13 cellular contexts compared by ENCODE assay signal in genomic region chr20:9319687-9320384, GRCh38.
DNase-seq lines count a peak whose midpoint lies in the region; ATAC-seq and TF ChIP-seq lines count a peak whose summit lies in the region.
"Had no signal": no experiment of that assay in that cellular context is flagged by ENCODE, and none has a peak within 500 bp of the region (broad histone marks: within the 10 kb centered on the region; RNA-seq: fewer than 3 reads in every experiment).

No MANE protein-coding gene starts in this region.

- no peaks in the 10 kb centered on the region for H3K9me3 Mint-ChIP-seq in CD8-positive, alpha-beta T cell
- H3K9me3 Mint-ChIP-seq in activated B cell treated with CpG ODN at 0.5 μM for 24 hours = no peaks in the 10 kb centered on the region
- no peaks in the 10 kb centered on the region for H3K9me3 Mint-ChIP-seq in natural killer cell treated with Interleukin-12 subunit alpha and Interleukin-12 subunit beta and Interleukin-15 and Interleukin-18, amount 100 ng/mL, for 72 hours
- H3K9me3 Mint-ChIP-seq: activated naive CD8-positive, alpha-beta T cell treated with anti-CD3 and anti-CD28 coated beads, Interleukin-2, amount 10 ng/mL, durations not matched to agents 7 days and 5 days had no signal

- H2AFZ ChIP-seq in MM.1S (ENCODE audit: low read length) = peak overlapping the region; percentile 19

- no peak overlapping the region for H3K27ac ChIP-seq in CD8-positive, alpha-beta T cell (ENCODE audit: low read depth, low read length)
- H3K27ac ChIP-seq in MM.1S (ENCODE audit: low read length) = no peak overlapping the region

- H3K9me2 ChIP-seq in MM.1S (replicated peaks; ENCODE audit: insufficient read depth, low read length) = no peaks in the 10 kb centered on the region

- no peak overlapping the region for H3K4me3 ChIP-seq in CD8-positive, alpha-beta T cell (ENCODE audit: low read depth, low read length)
- no peak overlapping the region; the same call in 1 of the 2 replicates for H3K4me3 ChIP-seq in MM.1S (ENCODE audit: low read length)

- in situ Hi-C loops in GM13977 (cut with MboI; ENCODE audit: low pct_unique_long_range_greater_than_20kb, low sequenced_read_pairs, unreplicated experiment) = no loop called here

- TF ChIP-seq CTCF in CD8-positive, alpha-beta T cell (IDR thresholded peaks at IDR 0.05) = no peak
- TF ChIP-seq CTCF in MM.1S (IDR thresholded peaks at IDR 0.05; ENCODE audit: low read length) (no peak), activated B cell treated with CpG ODN at 0.5 μM for 24 hours (IDR thresholded peaks at IDR 0.05) (no peak), GM13977 (IDR thresholded peaks at IDR 0.05; ENCODE audit: extremely low read depth, insufficient read depth, missing control alignments) (no peak)

- no peak overlapping the region for H3K9ac ChIP-seq in MM.1S (ENCODE audit: low read length)

- no peaks in the 10 kb centered on the region for H3K27me3 Mint-ChIP-seq in CD8-positive, alpha-beta T cell (ENCODE audit: low read depth)
- H3K27me3 Mint-ChIP-seq in activated B cell treated with CpG ODN at 0.5 μM for 24 hours = no peaks in the 10 kb centered on the region
- no peaks in the 10 kb centered on the region for H3K27me3 Mint-ChIP-seq in natural killer cell treated with Interleukin-12 subunit alpha and Interleukin-12 subunit beta and Interleukin-15 and Interleukin-18, amount 100 ng/mL, for 72 hours
- H3K27me3 Mint-ChIP-seq: activated CD4-positive, alpha-beta memory T cell treated with anti-CD3 and anti-CD28 coated beads for 36 hours; activated naive CD8-positive, alpha-beta T cell treated with anti-CD3 and anti-CD28 coated beads, Interleukin-2, amount 10 ng/mL, durations not matched to agents 7 days and 5 days; T-helper 17 cell had no signal

- POLR2A ChIA-PET in CD8-positive, alpha-beta T cell (lab: Charles Lee) = no interaction called here
- POLR2A ChIA-PET in activated B cell treated with CpG ODN at 0.5 μM for 24 hours (lab: Charles Lee) = no interaction called here

- ATAC-seq in CD8-positive, alpha-beta T cell = no peak
- no peak for ATAC-seq in activated B cell treated with CpG ODN at 0.5 μM for 24 hours (ENCODE audit: low read depth)
- peak in 1 of 2 donors; percentile 52 for ATAC-seq in natural killer cell treated with Interleukin-12 subunit alpha and Interleukin-12 subunit beta and Interleukin-15 and Interleukin-18, amount 100 ng/mL, for 72 hours
- no peak for ATAC-seq in HG02885 (IDR thresholded peaks at IDR 0.05; ENCODE audit: poor library complexity, unreplicated experiment)
- ATAC-seq: sciatic nerve, T-helper 17 cell had no signal

- no peaks in the 10 kb centered on the region for H3K36me3 ChIP-seq in CD8-positive, alpha-beta T cell (ENCODE audit: insufficient read depth, low read length)
- no peaks in the 10 kb centered on the region for H3K36me3 ChIP-seq in MM.1S (replicated peaks; ENCODE audit: insufficient read depth, low read length)

- no peaks in the 10 kb centered on the region for H3F3A ChIP-seq in MM.1S (ENCODE audit: insufficient read depth, low read length)

- no peaks in the 10 kb centered on the region for H4K20me1 ChIP-seq in MM.1S (ENCODE audit: insufficient read depth, low read length)

- peaks cover 7% of the 10 kb centered on the region for H3K4me1 Mint-ChIP-seq in CD8-positive, alpha-beta T cell (ENCODE audit: low read depth)
- H3K4me1 Mint-ChIP-seq in activated B cell treated with CpG ODN at 0.5 μM for 24 hours = peaks cover 10% of the 10 kb centered on the region
- H3K4me1 Mint-ChIP-seq in natural killer cell treated with Interleukin-12 subunit alpha and Interleukin-12 subunit beta and Interleukin-15 and Interleukin-18, amount 100 ng/mL, for 72 hours (ENCODE audit: low read depth in 2 of 2) = peaks cover 0 to 15% of the 10 kb centered on the region in 2 donors
- H3K4me1 Mint-ChIP-seq: activated naive CD8-positive, alpha-beta T cell treated with anti-CD3 and anti-CD28 coated beads, Interleukin-2, amount 10 ng/mL, durations not matched to agents 7 days and 5 days; T-helper 17 cell had no signal

- no peak for DNase-seq in CD8-positive, alpha-beta T cell
- no peak for DNase-seq in MM.1S
- no peak for DNase-seq in activated B cell treated with CpG ODN at 0.5 μM for 24 hours
- DNase-seq in natural killer cell treated with Interleukin-12 subunit alpha and Interleukin-12 subunit beta and Interleukin-15 and Interleukin-18, amount 100 ng/mL, for 72 hours (ENCODE audit: low spot score) = no peak
- DNase-seq in GM13977 (ENCODE audit: low spot score) = no peak
- no peak for DNase-seq in NCI-H146 treated with DMSO at 0.1 percent for 48 hours (lab: John Stamatoyannopoulos, UW; ENCODE audit: unreplicated experiment)
- DNase-seq: activated CD4-positive, alpha-beta memory T cell treated with anti-CD3 and anti-CD28 coated beads for 36 hours; activated naive CD8-positive, alpha-beta T cell treated with anti-CD3 and anti-CD28 coated beads, Interleukin-2, amount 10 ng/mL, durations not matched to agents 7 days and 5 days; GOT3; NCI-H1694 treated with DMSO at 0.1 percent for 48 hours; T-helper 17 cell had no signal

- CTCF ChIA-PET in CD8-positive, alpha-beta T cell (lab: Charles Lee) = no interaction called here
- CTCF ChIA-PET in activated B cell treated with CpG ODN at 0.5 μM for 24 hours (lab: Charles Lee) = no interaction called here

- no peaks in the 10 kb centered on the region for H3K4me1 ChIP-seq in CD8-positive, alpha-beta T cell (ENCODE audit: insufficient read depth, low read length)
- no peaks in the 10 kb centered on the region for H3K4me1 ChIP-seq in MM.1S (ENCODE audit: low read length)

- H3K27ac Mint-ChIP-seq in CD8-positive, alpha-beta T cell = peak overlapping the region; percentile 4
- no peak overlapping the region for H3K27ac Mint-ChIP-seq in activated B cell treated with CpG ODN at 0.5 μM for 24 hours
- peak overlapping the region in 1 of 2 donors; percentile 81 for H3K27ac Mint-ChIP-seq in natural killer cell treated with Interleukin-12 subunit alpha and Interleukin-12 subunit beta and Interleukin-15 and Interleukin-18, amount 100 ng/mL, for 72 hours
- H3K27ac Mint-ChIP-seq: activated CD4-positive, alpha-beta memory T cell treated with anti-CD3 and anti-CD28 coated beads for 36 hours; activated naive CD8-positive, alpha-beta T cell treated with anti-CD3 and anti-CD28 coated beads, Interleukin-2, amount 10 ng/mL, durations not matched to agents 7 days and 5 days; T-helper 17 cell had no signal

- H3K36me3 Mint-ChIP-seq in CD8-positive, alpha-beta T cell = no peaks in the 10 kb centered on the region
- H3K36me3 Mint-ChIP-seq in activated B cell treated with CpG ODN at 0.5 μM for 24 hours (ENCODE audit: low read depth) = no peaks in the 10 kb centered on the region
- no peaks in the 10 kb centered on the region for H3K36me3 Mint-ChIP-seq in natural killer cell treated with Interleukin-12 subunit alpha and Interleukin-12 subunit beta and Interleukin-15 and Interleukin-18, amount 100 ng/mL, for 72 hours
- H3K36me3 Mint-ChIP-seq: activated CD4-positive, alpha-beta memory T cell treated with anti-CD3 and anti-CD28 coated beads for 36 hours; activated naive CD8-positive, alpha-beta T cell treated with anti-CD3 and anti-CD28 coated beads, Interleukin-2, amount 10 ng/mL, durations not matched to agents 7 days and 5 days had no signal

- H3K79me2 ChIP-seq in MM.1S (ENCODE audit: low read length) = no peaks in the 10 kb centered on the region

- no peaks in the 10 kb centered on the region for H3K27me3 ChIP-seq in CD8-positive, alpha-beta T cell (ENCODE audit: insufficient read depth, low read length)
- H3K27me3 ChIP-seq in MM.1S (replicated peaks; ENCODE audit: insufficient read depth, low read length) = no peaks in the 10 kb centered on the region

- no peaks in the 10 kb centered on the region for H3K9me3 ChIP-seq in CD8-positive, alpha-beta T cell (ENCODE audit: low read length)
- no peaks in the 10 kb centered on the region for H3K9me3 ChIP-seq in MM.1S (replicated peaks; ENCODE audit: insufficient read depth, low read length)

- peak overlapping the region; percentile 4; the same call in 1 of the 2 replicates for H3K4me2 ChIP-seq in MM.1S (ENCODE audit: low read depth, low read length)

- intact Hi-C loops in CD8-positive, alpha-beta T cell (cut with DNase I, micrococcal nuclease) = no loop called here
- intact Hi-C loops in activated B cell treated with CpG ODN at 0.5 μM for 24 hours (cut with micrococcal nuclease) = no loop called here

- peak overlapping the region; percentile 54 for H3K4me3 Mint-ChIP-seq in CD8-positive, alpha-beta T cell
- peak overlapping the region; percentile 39 for H3K4me3 Mint-ChIP-seq in activated B cell treated with CpG ODN at 0.5 μM for 24 hours
- H3K4me3 Mint-ChIP-seq in natural killer cell treated with Interleukin-12 subunit alpha and Interleukin-12 subunit beta and Interleukin-15 and Interleukin-18, amount 100 ng/mL, for 72 hours = peak overlapping the region; percentile 38
- H3K4me3 Mint-ChIP-seq: activated CD4-positive, alpha-beta memory T cell treated with anti-CD3 and anti-CD28 coated beads for 36 hours; activated naive CD8-positive, alpha-beta T cell treated with anti-CD3 and anti-CD28 coated beads, Interleukin-2, amount 10 ng/mL, durations not matched to agents 7 days and 5 days; T-helper 17 cell had no signal
